12 cellular contexts compared by ENCODE assay signal in the genomic region with DNA sequence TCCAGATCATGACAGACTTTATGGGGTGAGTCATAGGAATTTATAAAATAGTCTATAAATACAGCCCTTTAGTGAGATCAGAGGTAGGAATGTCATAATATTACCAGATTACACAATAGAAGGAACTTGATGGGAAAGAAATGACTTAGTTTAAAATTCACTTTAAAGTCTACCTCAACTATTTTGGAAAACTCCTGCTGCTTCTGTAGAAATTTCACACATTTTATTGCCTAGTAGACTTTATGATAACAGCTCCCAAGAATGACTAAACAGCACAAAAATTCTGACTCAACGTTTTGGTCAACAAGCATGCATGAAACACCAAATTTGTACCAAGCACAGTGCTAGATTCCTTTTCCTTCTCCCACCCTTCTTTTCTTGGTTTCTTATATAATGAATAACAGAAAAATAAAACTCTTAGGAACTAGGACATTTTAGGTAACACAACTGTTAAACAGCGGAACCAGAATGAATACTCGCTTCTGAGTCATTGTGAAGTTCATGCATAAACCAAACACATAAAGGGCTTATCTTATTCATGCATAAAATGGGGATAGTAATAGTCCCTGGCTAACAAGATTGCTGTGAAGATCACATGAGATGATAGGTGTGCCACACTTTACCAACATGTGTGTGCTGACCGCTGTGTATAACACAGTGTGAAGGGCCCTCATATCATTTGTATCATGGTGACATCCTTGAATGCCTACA.
DNase-seq lines count a peak whose midpoint lies in the region; ATAC-seq, FAIRE-seq and TF ChIP-seq lines count a peak whose summit lies in the region.
"Had no signal": no experiment of that assay in that cellular context is flagged by ENCODE, and none has a peak within 500 bp of the region (broad histone marks: within the 10 kb centered on the region; RNA-seq: fewer than 3 reads in every experiment).

No MANE protein-coding gene starts in this region.

- no peaks in the 10 kb centered on the region for H3K36me3 ChIP-seq in keratinocyte (ENCODE audit: control insufficient read depth in 2 of 2, extremely low read depth in 1 of 2, insufficient read depth in 2 of 2, low read length in 2 of 2)
- H3K36me3 ChIP-seq: prostate gland, stomach had no signal

- H3K27ac Mint-ChIP-seq in activated T-helper 17 cell treated with anti-CD3 and anti-CD28 coated beads, Interleukin-2, amount 50 U/mL, for 72 hours = no peak overlapping the region
- H3K27ac Mint-ChIP-seq: endodermal cell had no signal

- H4K20me1 ChIP-seq in keratinocyte (ENCODE audit: control insufficient read depth, extremely low read depth, insufficient read depth, low read length) = no peaks in the 10 kb centered on the region

- H3K4me3 ChIP-seq in HFF-Myc (replicated peaks; ENCODE audit: low read depth, low read length) (no peak overlapping the region), astrocyte of the cerebellum (ENCODE audit: low read depth, low read length) (no peak overlapping the region), keratinocyte (ENCODE audit: control insufficient read depth in 2 of 3, extremely low read depth in 1 of 3, insufficient read depth in 2 of 3, low read depth in 1 of 3, low read length in 3 of 3) (no peak overlapping the region)
- H3K4me3 ChIP-seq: prostate gland, stomach had no signal

- no peaks in the 10 kb centered on the region for H3K9me3 ChIP-seq in keratinocyte (ENCODE audit: control insufficient read depth, low read depth, low read length)
- H3K9me3 ChIP-seq: prostate gland had no signal

- no peaks in the 10 kb centered on the region for H3K36me3 Mint-ChIP-seq in activated T-helper 17 cell treated with anti-CD3 and anti-CD28 coated beads, Interleukin-2, amount 50 U/mL, for 72 hours (ENCODE audit: low read depth)

- no peaks in the 10 kb centered on the region for H3K4me1 Mint-ChIP-seq in activated T-helper 17 cell treated with anti-CD3 and anti-CD28 coated beads, Interleukin-2, amount 50 U/mL, for 72 hours
- H3K4me1 Mint-ChIP-seq: endodermal cell had no signal

- no peaks in the 10 kb centered on the region for H3K27me3 ChIP-seq in keratinocyte (ENCODE audit: control insufficient read depth, extremely low read depth, insufficient read depth, low read length)
- H3K27me3 ChIP-seq: stomach had no signal

- no peak overlapping the region for H3K9ac ChIP-seq in keratinocyte (ENCODE audit: control insufficient read depth, extremely low read depth, insufficient read depth, low read length)

- TF ChIP-seq CTCF in HFF-Myc (IDR thresholded peaks at IDR 0.05; ENCODE audit: low read depth, low read length, missing control alignments) = no peak
- no peak for TF ChIP-seq CTCF in astrocyte of the cerebellum (IDR thresholded peaks at IDR 0.05; ENCODE audit: low read depth, low read length, missing control alignments)
- no peak for TF ChIP-seq CTCF in keratinocyte (optimal IDR thresholded peaks at IDR 0.05 in 1 of 3, IDR thresholded peaks at IDR 0.05 in 1 of 3, conservative IDR thresholded peaks at IDR 0.05 in 1 of 3; ENCODE audit: extremely low read depth in 1 of 3, insufficient read depth in 2 of 3, low read length in 3 of 3)

- peak; percentile 10 for DNase-seq in HFF-Myc (ENCODE audit: extremely low read depth, low read depth)
- DNase-seq in astrocyte of the cerebellum (ENCODE audit: low read depth) = peak; percentile 97
- DNase-seq in keratinocyte (ENCODE audit: low read depth, low spot score) = peak; percentile 38
- DNase-seq in urothelium cell line (ENCODE audit: low spot score) = peak; percentile 36
- DNase-seq: endodermal cell, NCI-H1105 treated with DMSO at 0.1 percent for 48 hours, RPMI8226, stomach had no signal

- no peaks in the 10 kb centered on the region for H3K27me3 Mint-ChIP-seq in activated T-helper 17 cell treated with anti-CD3 and anti-CD28 coated beads, Interleukin-2, amount 50 U/mL, for 72 hours

- peak overlapping the region; percentile 27 for H3K4me2 ChIP-seq in keratinocyte (ENCODE audit: control insufficient read depth, extremely low read depth, insufficient read depth, low read depth, low read length)

- H3K27ac ChIP-seq in keratinocyte (ENCODE audit: control insufficient read depth, insufficient read depth, low read length) = peak overlapping the region; percentile 36
- H3K27ac ChIP-seq: prostate gland, stomach had no signal

- FAIRE-seq in keratinocyte (lab: Jason Lieb, UNC) = peak; percentile 61
- peak; percentile 77 for FAIRE-seq in urothelium cell line (lab: Jason Lieb, UNC)

- no peaks in the 10 kb centered on the region for H3K9me1 ChIP-seq in keratinocyte (ENCODE audit: control insufficient read depth, extremely low read depth, insufficient read depth, low read length)

- H3K9me3 Mint-ChIP-seq in activated T-helper 17 cell treated with anti-CD3 and anti-CD28 coated beads, Interleukin-2, amount 50 U/mL, for 72 hours = peaks cover 20% of the 10 kb centered on the region

- H3K4me3 Mint-ChIP-seq in activated T-helper 17 cell treated with anti-CD3 and anti-CD28 coated beads, Interleukin-2, amount 50 U/mL, for 72 hours = no peak overlapping the region
- H3K4me3 Mint-ChIP-seq: endodermal cell had no signal

- ATAC-seq in HG03139 (IDR thresholded peaks at IDR 0.05; ENCODE audit: unreplicated experiment) = no peak
- no peak for ATAC-seq in GM21717 (IDR thresholded peaks at IDR 0.05; ENCODE audit: unreplicated experiment)
- ATAC-seq in activated T-helper 17 cell treated with anti-CD3 and anti-CD28 coated beads, Interleukin-2, amount 50 U/mL, for 72 hours (replicated peaks) = no peak

- H2AFZ ChIP-seq in keratinocyte (ENCODE audit: control insufficient read depth, low read length) = peak overlapping the region; percentile 49

- in situ Hi-C loops in astrocyte of the cerebellum (cut with HindIII; ENCODE audit: low sequenced_read_pairs) = no loop called here

- no peaks in the 10 kb centered on the region for H3K79me2 ChIP-seq in keratinocyte (ENCODE audit: control insufficient read depth, insufficient read depth, low read length)

- dilution Hi-C loops in keratinocyte (cut with MboI; ENCODE audit: extremely low pct_ligation_motif_present, low sequenced_read_pairs) = no loop called here

- H3K4me1 ChIP-seq in keratinocyte (ENCODE audit: control insufficient read depth, extremely low read depth, insufficient read depth, low read length) = peaks cover 16% of the 10 kb centered on the region
- H3K4me1 ChIP-seq: prostate gland, stomach had no signal

Comparison
In these comparisons a context has a peak if more than half of its experiments do, and no peak if none do; other contexts are left out.
1. DNase-seq: peak in every context shown above with its lines; median percentile 97 in astrocyte of the cerebellum; 38 in keratinocyte; 36 in urothelium cell line; 10 in HFF-Myc.